ENCODE assay signal across 6 cellular contexts in genomic region chr17:42565523-42566214, GRCh38. TPM values are rescaled to one million over a fixed set of nuclear protein-coding genes. Genes with fewer than 3 reads are reported as not detected.
DNase-seq lines count a peak whose midpoint lies in the region; TF ChIP-seq lines count a peak whose summit lies in the region.

No MANE protein-coding gene starts in this region.

- 90 to 96% methylated on average over 9 to 16 of the region's 16 CpGs for WGBS in endodermal cell (ENCODE audit: insufficient coverage in 1 of 2, insufficient read length in 1 of 2), 2 experiments
- WGBS in stomach, 5 donors, result 87 to 93% (median 90%) methylated on average over 12 to 16 of the region's 16 CpGs

- intact Hi-C loops in stomach (cut with DNase I; ENCODE audit: low total_unique reads), result no loop called here

- H3K4me1 Mint-ChIP-seq in activated CD4-positive, alpha-beta T cell treated with anti-CD3 and anti-CD28 coated beads, Interleukin-2, amount 10 ng/mL, durations not matched to agents 7 days and 5 days, result peaks cover 54% of the 10 kb centered on the region
- H3K4me1 Mint-ChIP-seq in endodermal cell, result peaks cover 18% of the 10 kb centered on the region

- CTCF ChIA-PET in activated CD4-positive, alpha-beta T cell treated with anti-CD3 and anti-CD28 coated beads, Interleukin-2, amount 10 ng/mL, durations not matched to agents 7 days and 5 days (lab: Charles Lee), result interaction anchor here (1.2 to 5.1 kb wide), 2 partner anchors 12 to 114 kb away, joined by 3 to 38 read pairs; partner anchors contain the start of gene PSMC3IP

- H3K27ac ChIP-seq in endodermal cell (ENCODE audit: low read depth, low read length), result no peak overlapping the region
- H3K27ac ChIP-seq in stomach, result peak overlapping the region; percentile 89 to 99 (median 97)

- H3K9ac ChIP-seq in endodermal cell (ENCODE audit: extremely low read depth, low read length, poor library complexity, severe bottlenecking), result no peak overlapping the region

- no peak for TF ChIP-seq CTCF in endodermal cell (conservative IDR thresholded peaks at IDR 0.05)
- TF ChIP-seq CTCF in stomach (IDR thresholded peaks at IDR 0.05), result no peak

- H3K4me3 ChIP-seq in endodermal cell (ENCODE audit: low read length) (no peak overlapping the region), stomach (peak overlapping the region in 1 of 4 donors; percentile 91)

- peaks cover 45% of the 10 kb centered on the region for H3K36me3 Mint-ChIP-seq in activated CD4-positive, alpha-beta T cell treated with anti-CD3 and anti-CD28 coated beads, Interleukin-2, amount 10 ng/mL, durations not matched to agents 7 days and 5 days (ENCODE audit: low read depth)
- H3K36me3 Mint-ChIP-seq in endodermal cell (ENCODE audit: low read depth), result peaks cover 31% of the 10 kb centered on the region

- H3K9me3 Mint-ChIP-seq in activated CD4-positive, alpha-beta T cell treated with anti-CD3 and anti-CD28 coated beads, Interleukin-2, amount 10 ng/mL, durations not matched to agents 7 days and 5 days, result no peaks in the 10 kb centered on the region
- no peaks in the 10 kb centered on the region for H3K9me3 Mint-ChIP-seq in endodermal cell

- peak overlapping the region; percentile 95 for H3K27ac Mint-ChIP-seq in activated CD4-positive, alpha-beta T cell treated with anti-CD3 and anti-CD28 coated beads, Interleukin-2, amount 10 ng/mL, durations not matched to agents 7 days and 5 days
- peak overlapping the region; percentile 94 for H3K27ac Mint-ChIP-seq in endodermal cell

- TF ChIP-seq POLR2A in stomach (IDR thresholded peaks at IDR 0.05), result no peak

- peak overlapping the region; percentile 92 for H3K4me3 Mint-ChIP-seq in activated CD4-positive, alpha-beta T cell treated with anti-CD3 and anti-CD28 coated beads, Interleukin-2, amount 10 ng/mL, durations not matched to agents 7 days and 5 days
- peak overlapping the region; percentile 86 for H3K4me3 Mint-ChIP-seq in endodermal cell

- H3K9me3 ChIP-seq in endodermal cell (ENCODE audit: control insufficient read depth, low read length), result no peaks in the 10 kb centered on the region
- no peaks in the 10 kb centered on the region for H3K9me3 ChIP-seq in stomach

- no peaks in the 10 kb centered on the region for H3K27me3 Mint-ChIP-seq in activated CD4-positive, alpha-beta T cell treated with anti-CD3 and anti-CD28 coated beads, Interleukin-2, amount 10 ng/mL, durations not matched to agents 7 days and 5 days
- no peaks in the 10 kb centered on the region for H3K27me3 Mint-ChIP-seq in endodermal cell (ENCODE audit: insufficient read depth)

- no peak for TF ChIP-seq EP300 in stomach (IDR thresholded peaks at IDR 0.05)

- POLR2A ChIA-PET in activated CD4-positive, alpha-beta T cell treated with anti-CD3 and anti-CD28 coated beads, Interleukin-2, amount 10 ng/mL, durations not matched to agents 7 days and 5 days (lab: Charles Lee), result no interaction called here

- DNase-seq in activated CD4-positive, alpha-beta T cell treated with anti-CD3 and anti-CD28 coated beads, Interleukin-2, amount 10 ng/mL, durations not matched to agents 7 days and 5 days, result no peak
- DNase-seq in activated CD4-positive, alpha-beta T cell treated with anti-CD3 and anti-CD28 coated beads for 4 hours, result no peak
- no peak for DNase-seq in endodermal cell
- no peak for DNase-seq in stomach
- no peak for DNase-seq in NOMO-1 (lab: John Stamatoyannopoulos, UW; ENCODE audit: unreplicated experiment in 2 of 2)
- DNase-seq in COR-L47 (lab: John Stamatoyannopoulos, UW), result no peak

- no peaks in the 10 kb centered on the region for H3K27me3 ChIP-seq in endodermal cell (ENCODE audit: control insufficient read depth, insufficient read depth, low read length, poor library complexity, severe bottlenecking)
- no peaks in the 10 kb centered on the region for H3K27me3 ChIP-seq in stomach

- H3K36me3 ChIP-seq in endodermal cell (ENCODE audit: control insufficient read depth, insufficient read depth, low read length) (peaks cover 55% of the 10 kb centered on the region), stomach (peaks cover 44 to 53% (median 47%) of the 10 kb centered on the region in 4 donors)

- H3K4me1 ChIP-seq in endodermal cell (ENCODE audit: control insufficient read depth, insufficient read depth, low read length), result peaks cover 4% of the 10 kb centered on the region
- H3K4me1 ChIP-seq in stomach, result peaks cover 55 to 83% (median 81%) of the 10 kb centered on the region in 4 donors

RNA-seq across cellular contexts. Expression of gene MLX, which starts 1.2 kb away (rescaled TPM):
- 10 to 100 TPM; 56.7 to 62.3 TPM for total RNA-seq in activated CD4-positive, alpha-beta T cell treated with anti-CD3 and anti-CD28 coated beads, Interleukin-2, amount 10 ng/mL, durations not matched to agents 7 days and 5 days
- total RNA-seq in endodermal cell (10 to 100 TPM; 37.1 to 38.5 TPM), stomach (100 to 1,000 TPM in 1 of 5 donors, 10 to 100 TPM in 4; 39.7 to 101 (median 62.5) TPM)
- 38.7 TPM for polyA plus RNA-seq in endodermal cell (2013, experiment 1 of 2)
- polyA plus RNA-seq in endodermal cell (2013, experiment 2 of 2), result 34.2 TPM
- polyA plus RNA-seq in stomach, result 10 to 100 TPM; 39.1 to 83.4 (median 55.5) TPM

RNA-seq across cellular contexts. Expression of gene COASY, which starts 3.7 kb away (rescaled TPM):
- total RNA-seq in activated CD4-positive, alpha-beta T cell treated with anti-CD3 and anti-CD28 coated beads, Interleukin-2, amount 10 ng/mL, durations not matched to agents 7 days and 5 days, result 10 to 100 TPM; 72.5 to 86.1 TPM
- 10 to 100 TPM; 97.7 to 99.4 TPM for total RNA-seq in endodermal cell
- 75.8 TPM for polyA plus RNA-seq in endodermal cell (2013, experiment 1 of 2)
- 59.8 TPM for polyA plus RNA-seq in endodermal cell (2013, experiment 2 of 2)
- total RNA-seq in stomach, result 100 to 1,000 TPM in 1 of 5 donors, 10 to 100 TPM in 4; 15.6 to 127 (median 43.5) TPM
- 10 to 100 TPM; 79.6 to 93.4 (median 88.4) TPM for polyA plus RNA-seq in stomach

RNA-seq across cellular contexts. Expression of gene PSMC3IP, which starts 11.9 kb away (rescaled TPM):
- 10 to 100 TPM; 17.4 to 18.5 TPM for total RNA-seq in activated CD4-positive, alpha-beta T cell treated with anti-CD3 and anti-CD28 coated beads, Interleukin-2, amount 10 ng/mL, durations not matched to agents 7 days and 5 days
- total RNA-seq in endodermal cell, result 10 to 100 TPM; 27.8 to 38.6 TPM
- 29.5 TPM for polyA plus RNA-seq in endodermal cell (2013, experiment 1 of 2)
- polyA plus RNA-seq in endodermal cell (2013, experiment 2 of 2), result 27.7 TPM
- 1 to 10 TPM in 2 of 5 donors, under 1 TPM in 1, not detected in 2; 0.89 to 3.3 (median 2.4) TPM for total RNA-seq in stomach
- 1 to 10 TPM; 5.1 to 6.5 (median 5.2) TPM for polyA plus RNA-seq in stomach

RNA-seq across cellular contexts. Expression of gene HSD17B1, which starts 12.9 kb away (rescaled TPM):
- under 1 TPM; 0.73 to 0.97 TPM for total RNA-seq in activated CD4-positive, alpha-beta T cell treated with anti-CD3 and anti-CD28 coated beads, Interleukin-2, amount 10 ng/mL, durations not matched to agents 7 days and 5 days
- total RNA-seq in endodermal cell (1 to 10 TPM; 2.4 to 2.8 TPM), stomach (1 to 10 TPM in 1 of 5 donors, under 1 TPM in 1, not detected in 3; 0.55 to 1.8 TPM)
- 2.1 TPM for polyA plus RNA-seq in endodermal cell (2013, experiment 1 of 2)
- polyA plus RNA-seq in endodermal cell (2013, experiment 2 of 2), result 1.2 TPM
- 1 to 10 TPM; 2.7 to 4.8 (median 4.6) TPM for polyA plus RNA-seq in stomach

RNA-seq across cellular contexts. Expression of gene NAGLU, which starts 29.6 kb away (rescaled TPM):
- total RNA-seq in activated CD4-positive, alpha-beta T cell treated with anti-CD3 and anti-CD28 coated beads, Interleukin-2, amount 10 ng/mL, durations not matched to agents 7 days and 5 days, result 10 to 100 TPM; 16.4 to 18.8 TPM
- total RNA-seq in endodermal cell, result 10 to 100 TPM; 29.1 to 31.5 TPM
- 15.7 TPM for polyA plus RNA-seq in endodermal cell (2013, experiment 1 of 2)
- 13.6 TPM for polyA plus RNA-seq in endodermal cell (2013, experiment 2 of 2)
- 10 to 100 TPM; 11.7 to 55.8 (median 22.9) TPM for total RNA-seq in stomach
- polyA plus RNA-seq in stomach, result 10 to 100 TPM; 16.7 to 22.4 (median 19.9) TPM

Comparison
In these comparisons a context has a peak if more than half of its experiments do, and no peak if none do; other contexts are left out.
1. RNA of gene PSMC3IP, which starts 11.9 kb away (total RNA-seq): 27.8 to 38.6 TPM in endodermal cell and 17.4 to 18.5 TPM in activated CD4-positive, alpha-beta T cell treated with anti-CD3 and anti-CD28 coated beads, Interleukin-2, amount 10 ng/mL, durations not matched to agents 7 days and 5 days; 0.89 to 3.3 TPM in stomach; every median in the first group is over 4 times any median in the second.